11 cellular contexts compared by ENCODE assay signal in genomic region chr4:56995525-56995924, GRCh38. TPM values are rescaled to one million over a fixed set of nuclear protein-coding genes. Genes with fewer than 3 reads are reported as not detected.
DNase-seq lines count a peak whose midpoint lies in the region; ATAC-seq and TF ChIP-seq lines count a peak whose summit lies in the region.
"Had no signal": no experiment of that assay in that cellular context is flagged by ENCODE, and none has a peak within 500 bp of the region (broad histone marks: within the 10 kb centered on the region; RNA-seq: fewer than 3 reads in every experiment).

No MANE protein-coding gene starts in this region.

- peak; percentile 89 for ATAC-seq in aorta (ENCODE audit: low FRiP score)

- no peaks in the 10 kb centered on the region for H3K9me3 ChIP-seq in aorta (ENCODE audit: control insufficient read depth, low read length)

- peaks cover 95% of the 10 kb centered on the region for H3K36me3 Mint-ChIP-seq in activated T-cell treated with anti-CD3 and anti-CD28 coated beads, Interleukin-2, amount 50 U/mL, for 24 hours (ENCODE audit: low read depth)

- peak overlapping the region; percentile 4 for H3K27ac ChIP-seq in epithelial cell of prostate
- H3K27ac ChIP-seq in aorta (ENCODE audit: low read depth in 1 of 2, low read length in 2 of 2), result peak overlapping the region in 1 of 2 donors; percentile 12

- peaks cover 24% of the 10 kb centered on the region for H3K4me1 Mint-ChIP-seq in activated T-cell treated with anti-CD3 and anti-CD28 coated beads, Interleukin-2, amount 50 U/mL, for 24 hours (ENCODE audit: low read depth)

- H3K4me3 Mint-ChIP-seq in activated T-cell treated with anti-CD3 and anti-CD28 coated beads, Interleukin-2, amount 50 U/mL, for 24 hours, result no peak overlapping the region
- H3K4me3 Mint-ChIP-seq: activated CD4-positive, alpha-beta T cell treated with anti-CD3 and anti-CD28 coated beads, Interleukin-2, amount 10 ng/mL, durations not matched to agents 7 days and 5 days had no signal

- peak overlapping the region; percentile 58 for H3K27ac Mint-ChIP-seq in activated T-cell treated with anti-CD3 and anti-CD28 coated beads, Interleukin-2, amount 50 U/mL, for 24 hours
- H3K27ac Mint-ChIP-seq: activated CD4-positive, alpha-beta T cell treated with anti-CD3 and anti-CD28 coated beads, Interleukin-2, amount 10 ng/mL, durations not matched to agents 7 days and 5 days had no signal

- intact Hi-C loops in aorta (cut with DNase I), result no loop called here

- no peaks in the 10 kb centered on the region for H3K4me1 ChIP-seq in aorta (ENCODE audit: control insufficient read depth in 1 of 2, insufficient read depth in 2 of 2, low read length in 2 of 2)

- 6 to 15% methylated on average over 7 of the region's 7 CpGs for WGBS in aorta, 2 donors

- H3K9me3 Mint-ChIP-seq in activated T-cell treated with anti-CD3 and anti-CD28 coated beads, Interleukin-2, amount 50 U/mL, for 24 hours, result no peaks in the 10 kb centered on the region
- H3K9me3 Mint-ChIP-seq: activated CD4-positive, alpha-beta T cell treated with anti-CD3 and anti-CD28 coated beads, Interleukin-2, amount 10 ng/mL, durations not matched to agents 7 days and 5 days had no signal

- H3K36me3 ChIP-seq in aorta (ENCODE audit: control insufficient read depth in 1 of 2, insufficient read depth in 2 of 2, low read length in 1 of 2), result peaks cover 0 to 1% of the 10 kb centered on the region in 2 donors

- H3K27me3 ChIP-seq in aorta (ENCODE audit: control insufficient read depth in 1 of 2, insufficient read depth in 2 of 2, low read length in 1 of 2), result no peaks in the 10 kb centered on the region

- no peak for DNase-seq in activated T-cell treated with anti-CD3 and anti-CD28 coated beads, Interleukin-2, amount 50 U/mL, for 24 hours
- DNase-seq in activated T-cell treated with anti-CD3 and anti-CD28 coated beads for 4 hours (no peak), epithelial cell of prostate (ENCODE audit: low read depth, low spot score) (peak; percentile 18), midbrain (lab: John Stamatoyannopoulos, UW) (peak; percentile 90), aorta (peak in 1 of 2 donors; percentile 65), NCI-H2227 treated with DMSO at 0.1 percent for 48 hours (lab: John Stamatoyannopoulos, UW) (no peak), GM20000 (ENCODE audit: low spot score) (no peak)
- no peak for DNase-seq in activated CD4-positive, alpha-beta T cell treated with anti-CD3 and anti-CD28 coated beads, Interleukin-2, amount 50 U/mL, for 4 hours
- DNase-seq: activated CD4-positive, alpha-beta T cell treated with anti-CD3 and anti-CD28 coated beads, Interleukin-2, amount 10 ng/mL, durations not matched to agents 7 days and 5 days; effector CD8-positive, alpha-beta T cell; NCI-H82 had no signal

- H3K27me3 Mint-ChIP-seq in activated T-cell treated with anti-CD3 and anti-CD28 coated beads, Interleukin-2, amount 50 U/mL, for 24 hours, result no peaks in the 10 kb centered on the region
- H3K27me3 Mint-ChIP-seq: activated CD4-positive, alpha-beta T cell treated with anti-CD3 and anti-CD28 coated beads, Interleukin-2, amount 10 ng/mL, durations not matched to agents 7 days and 5 days had no signal

- no peak overlapping the region for H3K4me3 ChIP-seq in aorta (ENCODE audit: low read length in 2 of 2)

- no peak for TF ChIP-seq CTCF in GM20000 (IDR thresholded peaks at IDR 0.05; ENCODE audit: extremely low read depth, missing control alignments)

RNA-seq across cellular contexts. Expression of gene POLR2B, which starts 16.8 kb away (rescaled TPM):
- total RNA-seq in aorta, result 10 to 100 TPM; 61.8 to 69.6 TPM
- polyA plus RNA-seq in aorta, result 10 to 100 TPM; 18.7 to 34.5 TPM

RNA-seq across cellular contexts. Expression of gene NOA1, which starts 18.1 kb away (rescaled TPM):
- 10 to 100 TPM in 1 of 2 donors, 1 to 10 TPM in 1; 10.0 to 12.9 TPM for total RNA-seq in aorta
- polyA plus RNA-seq in aorta, result 10 to 100 TPM; 11.4 to 15.4 TPM

Comparison
In these comparisons a context has a peak if more than half of its experiments do, and no peak if none do; other contexts are left out.
1. DNase-seq: peak in epithelial cell of prostate (single experiment) and midbrain (single experiment); none in activated T-cell treated with anti-CD3 and anti-CD28 coated beads, Interleukin-2, amount 50 U/mL, for 24 hours (single experiment), activated T-cell treated with anti-CD3 and anti-CD28 coated beads for 4 hours (single experiment), activated CD4-positive, alpha-beta T cell treated with anti-CD3 and anti-CD28 coated beads, Interleukin-2, amount 50 U/mL, for 4 hours (0 of 2), NCI-H2227 treated with DMSO at 0.1 percent for 48 hours (single experiment) and GM20000 (single experiment).